8 cellular contexts compared by ENCODE assay signal in genomic region chr17:32461853-32462617, GRCh38. TPM values are rescaled to one million over a fixed set of nuclear protein-coding genes. Genes with fewer than 3 reads are reported as not detected.
DNase-seq lines count a peak whose midpoint lies in the region; ATAC-seq, FAIRE-seq and TF ChIP-seq lines count a peak whose summit lies in the region.

No MANE protein-coding gene starts in this region.

- H3K4me3 ChIP-seq in K562: no peak overlapping the region
- no peak overlapping the region for H3K4me3 ChIP-seq in kidney (ENCODE audit: low read length in 2 of 2)

- H3K27me3 Mint-ChIP-seq in T-helper 2 cell treated with Interferon-gamma antibody and Interleukin-4, amounts not matched to agents 5 μg/mL and 100 μg/mL, for 36 hours (ENCODE audit: low read depth): no peaks in the 10 kb centered on the region

- CTCF ChIA-PET in K562 (lab: Yijun Ruan, JAX; ENCODE audit: low intra/inter-chr PET ratio): interaction anchor here (1.0 to 1.6 kb wide), 3 partner anchors 293 to 475 kb away, joined by 3 to 8 read pairs (median 4); no protein-coding TSS in a partner anchor

- H3K79me2 ChIP-seq in K562 (ENCODE audit: control insufficient read depth, insufficient read depth, low read length): peaks cover 55% of the 10 kb centered on the region

- no peak overlapping the region for H2AFZ ChIP-seq in K562 (ENCODE audit: low read depth, low read length)

- no peak for TF ChIP-seq EP300 in K562 (IDR thresholded peaks at IDR 0.05; ENCODE audit: low read length)

- H3K9ac ChIP-seq in K562 (ENCODE audit: insufficient read depth in 1 of 2, low read depth in 2 of 2, low read length in 2 of 2) (no peak overlapping the region), kidney (ENCODE audit: low read length in 2 of 2) (no peak overlapping the region)

- FAIRE-seq in K562 (lab: Jason Lieb, UNC) (peak; percentile 67), kidney (lab: Jason Lieb, UNC) (peak; percentile 62)

- TF ChIP-seq CTCF in K562 (IDR thresholded peaks at IDR 0.05 in 2 of 3, conservative IDR thresholded peaks at IDR 0.05 in 1 of 3; ENCODE audit: insufficient read depth in 2 of 3, low read depth in 1 of 3, low read length in 3 of 3) (peak; percentile 63 to 75 (median 70)), kidney (IDR thresholded peaks at IDR 0.05; ENCODE audit: borderline replicate concordance, extremely low read depth, insufficient read depth) (peak; percentile 29)

- no peak for TF ChIP-seq POLR2A in K562 (conservative IDR thresholded peaks at IDR 0.05)

- peak overlapping the region; percentile 17 for H3K27ac Mint-ChIP-seq in T-helper 2 cell treated with Interferon-gamma antibody and Interleukin-4, amounts not matched to agents 5 μg/mL and 100 μg/mL, for 36 hours

- peak; percentile 92 for ATAC-seq in K562
- ATAC-seq in GM19035 (IDR thresholded peaks at IDR 0.05; ENCODE audit: unreplicated experiment): no peak
- no peak for ATAC-seq in GM18498 (IDR thresholded peaks at IDR 0.05; ENCODE audit: unreplicated experiment)

- intact Hi-C loops in K562 (cut with micrococcal nuclease) (loop anchor here (1.0 kb wide), 1 partner anchor 293 kb away; no protein-coding TSS in a partner anchor), kidney (cut with DNase I) (no loop called here)

- POLR2A ChIA-PET in K562 (lab: Yijun Ruan, JAX): interaction anchor here (0.6 to 1.4 kb wide), 5 partner anchors 10 to 455 kb away, joined by 3 to 8 read pairs (median 4); partner anchors contain the start of gene LRRC37B

- WGBS in K562 (ENCODE audit: insufficient coverage, low coverage, missing lambda C conversion rate): 48% methylated on average over 1 of the region's 1 CpG

- no peaks in the 10 kb centered on the region for H3K27me3 ChIP-seq in K562 (ENCODE audit: control insufficient read depth in 2 of 2, insufficient read depth in 2 of 2, low read length in 2 of 2)

- DNase-seq in GM03348 (ENCODE audit: low spot score) (peak; percentile 51), NCI-H1105 treated with DMSO at 0.1 percent for 48 hours (lab: John Stamatoyannopoulos, UW) (peak; percentile 53), K562 (ENCODE audit: extremely low read depth in 1 of 4, low spot score in 3 of 4) (peak; percentile 40 to 72 (median 44)), kidney (no peak)
- DNase-seq in T-helper 2 cell treated with Interferon-gamma antibody and Interleukin-4, amounts not matched to agents 5 μg/mL and 100 μg/mL, for 36 hours (ENCODE audit: low spot score): peak; percentile 47
- peak in 2 of 3 experiments; percentile 44 to 55 for DNase-seq in stimulated activated CD4-positive, alpha-beta T cell treated with anti-CD3 and anti-CD28 coated beads, TNF-alpha, amount 100 ng/mL, for 24 hours (ENCODE audit: low read depth in 3 of 3)

- H3K9me1 ChIP-seq in K562 (ENCODE audit: control insufficient read depth, insufficient read depth, low read length): no peaks in the 10 kb centered on the region

- H3K4me1 Mint-ChIP-seq in T-helper 2 cell treated with Interferon-gamma antibody and Interleukin-4, amounts not matched to agents 5 μg/mL and 100 μg/mL, for 36 hours (ENCODE audit: low read depth): peaks cover 19% of the 10 kb centered on the region

- no peaks in the 10 kb centered on the region for H3K9me3 Mint-ChIP-seq in T-helper 2 cell treated with Interferon-gamma antibody and Interleukin-4, amounts not matched to agents 5 μg/mL and 100 μg/mL, for 36 hours

- no peaks in the 10 kb centered on the region for H3K9me3 ChIP-seq in K562 (replicated peaks; ENCODE audit: control insufficient read depth, insufficient read depth, low read depth, low read length)
- H3K9me3 ChIP-seq in kidney (ENCODE audit: control insufficient read depth in 1 of 2, low read length in 2 of 2): no peaks in the 10 kb centered on the region

- peaks cover 92% of the 10 kb centered on the region for H3K36me3 ChIP-seq in K562 (ENCODE audit: control insufficient read depth, insufficient read depth, low read length)
- peaks cover 19 to 37% of the 10 kb centered on the region in 2 donors for H3K36me3 ChIP-seq in kidney (ENCODE audit: control insufficient read depth in 1 of 2, insufficient read depth in 2 of 2, low read length in 2 of 2)

- no peak overlapping the region for H3K4me3 Mint-ChIP-seq in T-helper 2 cell treated with Interferon-gamma antibody and Interleukin-4, amounts not matched to agents 5 μg/mL and 100 μg/mL, for 36 hours

- BruUV-seq in K562 (replicated peaks; lab: Mats Ljungman, UMichigan): no TSS peak

- H3K27ac ChIP-seq in K562 (ENCODE audit: extremely low read depth, low read depth, low read length): 0 out of 3 replicates have a peak overlapping the region, but pooled peaks have one; percentile 40
- no peak overlapping the region for H3K27ac ChIP-seq in kidney (ENCODE audit: low read depth in 2 of 2, low read length in 2 of 2)

- TF ChIP-seq RAD21 in K562 (CRISPR knock-in tag; conservative IDR thresholded peaks at IDR 0.05 in 1 of 2, IDR thresholded peaks at IDR 0.05 in 1 of 2): peak in 1 of 2 experiments; percentile 31; a peak in 1 of 4 replicates

- H3K4me1 ChIP-seq in K562 (replicated peaks in 1 of 2; ENCODE audit: control insufficient read depth in 2 of 2, insufficient read depth in 2 of 2, low read length in 2 of 2) (peaks cover 0 to 2% of the 10 kb centered on the region in 2 experiments; a peak in 1 of 5 replicates), kidney (ENCODE audit: control insufficient read depth in 1 of 2, insufficient read depth in 1 of 2, low read depth in 1 of 2, low read length in 2 of 2) (peaks cover 4 to 10% of the 10 kb centered on the region in 2 donors)

- H3K36me3 Mint-ChIP-seq in T-helper 2 cell treated with Interferon-gamma antibody and Interleukin-4, amounts not matched to agents 5 μg/mL and 100 μg/mL, for 36 hours (ENCODE audit: low read depth): peaks cover 67% of the 10 kb centered on the region

- H4K20me1 ChIP-seq in K562 (replicated peaks; ENCODE audit: control insufficient read depth, insufficient read depth, low read length): peaks cover 6% of the 10 kb centered on the region; the same call in 1 of the 2 replicates

- H3K4me2 ChIP-seq in K562 (ENCODE audit: insufficient read depth, low read length): no peak overlapping the region

- in situ Hi-C loops in K562 (cut with MboI): no loop called here

TF ChIP-seq in K562, 482 proteins besides CTCF, POLR2A, EP300 and RAD21:
- TF ChIP-seq BRF1 (IDR thresholded peaks at IDR 0.05; ENCODE audit: borderline replicate concordance, extremely low read depth, insufficient read length) (no peak), CBX8 (IDR thresholded peaks at IDR 0.05; ENCODE audit: borderline replicate concordance, extremely low read depth, low read depth, low read length, poor library complexity, severe bottlenecking) (no peak), HMBOX1 (IDR thresholded peaks at IDR 0.05) (peak; percentile 33; the same call in 1 of the 2 replicates), ATF7 (IDR thresholded peaks at IDR 0.05) (0 out of 2 replicates have a peak, but pooled peaks have one; percentile 18)

RNA-seq across cellular contexts. Expression of gene PSMD11, which starts 17.7 kb away (rescaled TPM):
- 182 and 249 TPM in 2 replicates for total RNA-seq in K562 (2011; cell fraction: chromatin; rRNA removed; ENCODE audit: low replicate concordance)
- 104 and 110 TPM in 2 replicates for total RNA-seq in K562 (2011; cell fraction: nucleolus; rRNA removed)
- 139 and 186 TPM in 2 replicates for total RNA-seq in K562 (2011; cell fraction: nucleoplasm; rRNA removed)
- total RNA-seq in K562 (2014; rRNA removed): 77.1 and 104 TPM in 2 replicates
- total RNA-seq in K562 (2014; rRNA removed; fragmentation: Illumina TruSeq; extraction: Trizol): 118 and 128 TPM in 2 replicates
- 109 and 127 TPM in 2 replicates for total RNA-seq in K562 (2015; rRNA removed; fragmentation: Illumina TruSeq; extraction: Trizol)
- 169 and 171 TPM in 2 replicates for total RNA-seq in K562 (2021)
- polyA plus RNA-seq in K562 (2011; rRNA removed): 97.6 and 185 TPM in 2 replicates
- polyA plus RNA-seq in K562 (2011; cell fraction: cytosol; rRNA removed): 51.9 and 80.2 TPM in 2 replicates
- polyA plus RNA-seq in K562 (2011; cell fraction: nucleus; rRNA removed): 56.7 and 72.5 TPM in 2 replicates
- polyA plus RNA-seq in K562 (2012): 51.5 and 151 TPM in 2 replicates
- 125 and 137 TPM in 2 replicates for polyA plus RNA-seq in K562 (2014; fragmentation: Illumina TruSeq; extraction: Trizol)
- 100 to 1,000 TPM; 316 to 378 TPM for polyA plus RNA-seq in K562 (2014; fragmentation: Nextera tagmentation; extraction: Ambion mirVana)
- 142 and 158 TPM in 2 replicates for polyA plus RNA-seq in K562 (2014; rRNA removed)
- 138 and 285 TPM in 2 replicates for polyA minus RNA-seq in K562 (2011; rRNA and poly(A)+ RNA removed)
- 46.8 and 99.5 TPM in 2 replicates for polyA minus RNA-seq in K562 (2011; cell fraction: cytosol; rRNA and poly(A)+ RNA removed)
- 52.4 and 62.1 TPM in 2 replicates for polyA minus RNA-seq in K562 (2011; cell fraction: nucleus; rRNA and poly(A)+ RNA removed)
- total RNA-seq in kidney: 67.5 TPM
- polyA plus RNA-seq in kidney (ENCODE audit: insufficient read depth, low read depth, low replicate concordance): 65.1 TPM

RNA-seq across cellular contexts. Expression of gene CDK5R1, which starts 24.8 kb away (rescaled TPM):
- 4.2 and 6.9 TPM in 2 replicates for total RNA-seq in K562 (2011; cell fraction: chromatin; rRNA removed; ENCODE audit: low replicate concordance)
- total RNA-seq in K562 (2011; cell fraction: nucleolus; rRNA removed): 5.5 and 5.9 TPM in 2 replicates
- total RNA-seq in K562 (2011; cell fraction: nucleoplasm; rRNA removed): 3.9 and 4.9 TPM in 2 replicates
- total RNA-seq in K562 (2014; rRNA removed): 2.5 and 3.1 TPM in 2 replicates
- 1.9 and 2.3 TPM in 2 replicates for total RNA-seq in K562 (2014; rRNA removed; fragmentation: Illumina TruSeq; extraction: Trizol)
- 2.6 and 3.1 TPM in 2 replicates for total RNA-seq in K562 (2015; rRNA removed; fragmentation: Illumina TruSeq; extraction: Trizol)
- total RNA-seq in K562 (2021): 4.5 and 4.8 TPM in 2 replicates
- polyA plus RNA-seq in K562 (2011; rRNA removed): 0.79 and 1.4 TPM in 2 replicates
- 0.66 and 1.7 TPM in 2 replicates for polyA plus RNA-seq in K562 (2011; cell fraction: cytosol; rRNA removed)
- 2.0 and 5.0 TPM in 2 replicates for polyA plus RNA-seq in K562 (2011; cell fraction: nucleus; rRNA removed)
- 1.1 and 2.1 TPM in 2 replicates for polyA plus RNA-seq in K562 (2012)
- 2.4 TPM in 2 replicates for polyA plus RNA-seq in K562 (2014; fragmentation: Illumina TruSeq; extraction: Trizol)
- polyA plus RNA-seq in K562 (2014; fragmentation: Nextera tagmentation; extraction: Ambion mirVana): under 1 TPM; 0.10 to 0.20 TPM
- 1.8 and 2.0 TPM in 2 replicates for polyA plus RNA-seq in K562 (2014; rRNA removed)
- polyA minus RNA-seq in K562 (2011; rRNA and poly(A)+ RNA removed): 0.72 and 1.6 TPM in 2 replicates
- polyA minus RNA-seq in K562 (2011; cell fraction: cytosol; rRNA and poly(A)+ RNA removed): 1.5 and 2.0 TPM in 2 replicates
- polyA minus RNA-seq in K562 (2011; cell fraction: nucleus; rRNA and poly(A)+ RNA removed): 2.3 and 3.9 TPM in 2 replicates
- 1.5 TPM for total RNA-seq in kidney
- polyA plus RNA-seq in kidney (ENCODE audit: insufficient read depth, low read depth, low replicate concordance): 0.67 TPM
